23 cellular contexts compared by ENCODE assay signal in the genomic region with DNA sequence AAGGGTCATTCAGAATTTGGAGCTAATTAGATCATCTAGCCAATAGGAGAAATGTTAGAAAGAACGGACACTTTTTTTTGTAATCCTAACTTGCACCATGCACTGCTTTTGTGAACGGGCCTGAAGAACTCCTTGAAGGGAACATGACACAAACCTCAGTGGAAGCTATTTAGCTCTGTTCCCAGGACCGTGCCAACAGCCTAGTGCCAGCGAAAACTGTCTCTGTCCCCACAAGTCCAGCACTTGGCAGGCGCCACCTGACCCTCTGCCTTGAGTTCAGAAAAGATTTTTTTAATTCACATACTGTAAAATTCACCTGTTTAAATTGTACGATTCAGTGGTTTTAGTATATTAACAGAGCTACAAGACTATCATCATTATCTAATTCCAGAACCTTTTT. TPM values are rescaled to one million over a fixed set of nuclear protein-coding genes. Genes with fewer than 3 reads are reported as not detected.
DNase-seq lines count a peak whose midpoint lies in the region; ATAC-seq and TF ChIP-seq lines count a peak whose summit lies in the region.
"Had no signal": no experiment of that assay in that cellular context is flagged by ENCODE, and none has a peak within 500 bp of the region (broad histone marks: within the 10 kb centered on the region; RNA-seq: fewer than 3 reads in every experiment).

No MANE protein-coding gene starts in this region.

- peaks cover 27 to 34% of the 10 kb centered on the region in 2 donors for H3K4me1 ChIP-seq in gastrocnemius medialis
- H3K4me1 ChIP-seq: BE2C, Caco-2, Peyer's patch had no signal

- peak overlapping the region; percentile 21 to 72 (median 50) for H3K27ac ChIP-seq in gastrocnemius medialis
- H3K27ac ChIP-seq: Peyer's patch had no signal

- TF ChIP-seq POLR2A in gastrocnemius medialis (IDR thresholded peaks at IDR 0.05): no peak

- in situ Hi-C loops in gastrocnemius medialis (cut with MboI; ENCODE audit: low sequenced_read_pairs in 4 of 4): loop anchor here in 2 of 4 donors (10.0 to 25.0 kb wide), 2 partner anchors 72 to 425 kb away; partner anchors contain the start of gene NTF3 (in 2 of the 2)

- no peaks in the 10 kb centered on the region for H3K9me3 ChIP-seq in gastrocnemius medialis
- H3K9me3 ChIP-seq: BE2C, Caco-2, Peyer's patch had no signal

- TF ChIP-seq CTCF in gastrocnemius medialis (IDR thresholded peaks at IDR 0.05 in 4 of 5, conservative IDR thresholded peaks at IDR 0.05 in 1 of 5): no peak

- DNase-seq in Ammon's horn (ENCODE audit: low spot score): peak; percentile 69
- peak; percentile 42 for DNase-seq in globus pallidus (ENCODE audit: low spot score)
- DNase-seq in left ventricle myocardium superior: peak; percentile 68
- DNase-seq in gastrocnemius medialis: peak; percentile 68 to 74
- no peak for DNase-seq in NCI-H1092 treated with DMSO at 0.1 percent for 48 hours (lab: John Stamatoyannopoulos, UW)
- DNase-seq in SIG-M5 treated with dmso at 0.1 percent for 504 hours (lab: John Stamatoyannopoulos, UW; ENCODE audit: unreplicated experiment): no peak
- DNase-seq in OCI-M1 (lab: John Stamatoyannopoulos, UW): no peak
- DNase-seq: 8988T; BE2C; Caco-2; CD4-positive, CD25-positive, alpha-beta regulatory T cell; GF-D8; MM.1S; NCI-H1105; NCI-H2081; NCI-H446 treated with DMSO at 0.1 percent for 48 hours; Peyer's patch; SHP77 had no signal

- ATAC-seq in left ventricle myocardium superior (peak; percentile 90), gastrocnemius medialis (peak; percentile 78 to 84), GM19328 (IDR thresholded peaks at IDR 0.05; ENCODE audit: unreplicated experiment) (no peak)
- ATAC-seq: GM23338, HCT116 had no signal

- H3K27me3 ChIP-seq in gastrocnemius medialis: no peaks in the 10 kb centered on the region
- H3K27me3 ChIP-seq: Peyer's patch had no signal

- H3K4me3 ChIP-seq in gastrocnemius medialis: no peak overlapping the region
- H3K4me3 ChIP-seq: GM23338, Peyer's patch had no signal

- no peaks in the 10 kb centered on the region for H3K36me3 ChIP-seq in gastrocnemius medialis
- H3K36me3 ChIP-seq: BE2C, Peyer's patch had no signal

- intact Hi-C loops in left ventricle myocardium superior (cut with micrococcal nuclease) (no loop called here), gastrocnemius medialis (cut with DNase I; ENCODE audit: low total_unique reads) (loop anchor here (10.0 kb wide), 1 partner anchor 162 kb away; no protein-coding TSS in a partner anchor)

RNA-seq across cellular contexts. Expression of gene KCNA5, which starts 31.3 kb away (rescaled TPM):
- total RNA-seq in left ventricle myocardium superior (2.2 TPM), gastrocnemius medialis (1 to 10 TPM in 1 of 4 donors, under 1 TPM in 3; 0.52 to 3.2 (median 0.84) TPM)
- total RNA-seq: Caco-2; CD4-positive, CD25-positive, alpha-beta regulatory T cell; Daoy; LHCN-M2 had no signal

Comparison
In these comparisons a context has a peak if more than half of its experiments do, and no peak if none do; other contexts are left out.
1. DNase-seq: peak in Ammon's horn (single experiment), globus pallidus (single experiment), left ventricle myocardium superior (single experiment) and gastrocnemius medialis (2 of 2); none in NCI-H1092 treated with DMSO at 0.1 percent for 48 hours (single experiment), SIG-M5 treated with dmso at 0.1 percent for 504 hours (single experiment) and OCI-M1 (single experiment).